Comparison of ENCODE assay signal across 13 cellular contexts in the genomic region with DNA sequence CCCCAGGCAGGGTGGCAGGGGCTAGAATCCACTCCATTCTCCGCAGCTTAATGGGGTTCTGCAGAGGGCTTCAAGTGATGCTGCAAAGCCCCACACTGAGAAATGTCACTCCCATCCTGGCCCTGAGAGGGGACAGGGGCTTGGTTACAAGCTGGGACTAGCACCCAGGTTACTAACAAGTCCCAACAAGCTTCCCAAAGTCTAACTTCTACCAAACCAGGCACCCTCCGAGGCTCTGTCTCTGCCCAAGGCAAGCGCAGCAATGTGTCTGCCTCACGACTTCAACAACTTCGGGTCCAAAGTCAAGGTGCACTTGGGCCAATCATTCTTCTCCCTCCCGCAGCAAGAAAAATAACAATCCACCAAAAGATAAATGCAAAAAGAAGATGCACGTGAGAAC. TPM values are rescaled to one million over a fixed set of nuclear protein-coding genes. Genes with fewer than 3 reads are reported as not detected.
DNase-seq lines count a peak whose midpoint lies in the region; ATAC-seq lines count a peak whose summit lies in the region.
"Had no signal": no experiment of that assay in that cellular context is flagged by ENCODE, and none has a peak within 500 bp of the region (broad histone marks: within the 10 kb centered on the region; RNA-seq: fewer than 3 reads in every experiment).

No MANE protein-coding gene starts in this region.

- H3K27me3 Mint-ChIP-seq in activated CD4-positive, alpha-beta T cell treated with anti-CD3 and anti-CD28 coated beads, Interleukin-2, amount 10 ng/mL, durations not matched to agents 7 days and 5 days, result no peaks in the 10 kb centered on the region
- no peaks in the 10 kb centered on the region for H3K27me3 Mint-ChIP-seq in IgD-negative memory B cell
- H3K27me3 Mint-ChIP-seq in activated naive CD8-positive, alpha-beta T cell treated with anti-CD3 and anti-CD28 coated beads, Interleukin-2, amount 10 ng/mL, durations not matched to agents 7 days and 5 days, result no peaks in the 10 kb centered on the region
- no peaks in the 10 kb centered on the region for H3K27me3 Mint-ChIP-seq in natural killer cell treated with Interleukin-12 subunit alpha and Interleukin-12 subunit beta and Interleukin-15 and Interleukin-18, amount 100 ng/mL, for 72 hours

- POLR2A ChIA-PET in activated CD4-positive, alpha-beta T cell treated with anti-CD3 and anti-CD28 coated beads, Interleukin-2, amount 10 ng/mL, durations not matched to agents 7 days and 5 days (lab: Charles Lee), result no interaction called here
- POLR2A ChIA-PET in activated naive CD8-positive, alpha-beta T cell treated with anti-CD3 and anti-CD28 coated beads, Interleukin-2, amount 10 ng/mL, durations not matched to agents 7 days and 5 days (lab: Charles Lee), result interaction anchor here (1.1 to 4.3 kb wide), 2 partner anchors 26 to 45 kb away, joined by 3 to 24 read pairs; partner anchors contain the start of gene NFATC2

- no peak for DNase-seq in activated CD4-positive, alpha-beta T cell treated with anti-CD3 and anti-CD28 coated beads, Interleukin-2, amount 10 ng/mL, durations not matched to agents 7 days and 5 days
- DNase-seq in activated CD4-positive, alpha-beta T cell treated with anti-CD3 and anti-CD28 coated beads for 48 hours, result no peak
- no peak for DNase-seq in activated naive CD8-positive, alpha-beta T cell treated with anti-CD3 and anti-CD28 coated beads, Interleukin-2, amount 10 ng/mL, durations not matched to agents 7 days and 5 days
- no peak for DNase-seq in natural killer cell treated with Interleukin-12 subunit alpha and Interleukin-12 subunit beta and Interleukin-15 and Interleukin-18, amount 100 ng/mL, for 72 hours (ENCODE audit: low spot score)
- no peak for DNase-seq in dermis blood vessel endothelial cell
- DNase-seq: NCI-H187, NCI-H510A, thyroid gland had no signal

- CTCF ChIA-PET in activated CD4-positive, alpha-beta T cell treated with anti-CD3 and anti-CD28 coated beads, Interleukin-2, amount 10 ng/mL, durations not matched to agents 7 days and 5 days (lab: Charles Lee), result interaction anchor here (1.1 kb wide), 1 partner anchor 93 kb away, joined by 6 read pairs; no protein-coding TSS in a partner anchor

- peaks cover 76% of the 10 kb centered on the region for H3K36me3 Mint-ChIP-seq in activated CD4-positive, alpha-beta T cell treated with anti-CD3 and anti-CD28 coated beads, Interleukin-2, amount 10 ng/mL, durations not matched to agents 7 days and 5 days (ENCODE audit: low read depth)
- H3K36me3 Mint-ChIP-seq in IgD-negative memory B cell, result peaks cover 5% of the 10 kb centered on the region
- H3K36me3 Mint-ChIP-seq in activated naive CD8-positive, alpha-beta T cell treated with anti-CD3 and anti-CD28 coated beads, Interleukin-2, amount 10 ng/mL, durations not matched to agents 7 days and 5 days, result peaks cover 38% of the 10 kb centered on the region
- peaks cover 22% of the 10 kb centered on the region for H3K36me3 Mint-ChIP-seq in natural killer cell treated with Interleukin-12 subunit alpha and Interleukin-12 subunit beta and Interleukin-15 and Interleukin-18, amount 100 ng/mL, for 72 hours

- H3K4me1 Mint-ChIP-seq in activated CD4-positive, alpha-beta T cell treated with anti-CD3 and anti-CD28 coated beads, Interleukin-2, amount 10 ng/mL, durations not matched to agents 7 days and 5 days, result peaks cover 97% of the 10 kb centered on the region
- peaks cover 55 to 64% (median 58%) of the 10 kb centered on the region in 3 donors for H3K4me1 Mint-ChIP-seq in IgD-negative memory B cell
- H3K4me1 Mint-ChIP-seq in activated naive CD8-positive, alpha-beta T cell treated with anti-CD3 and anti-CD28 coated beads, Interleukin-2, amount 10 ng/mL, durations not matched to agents 7 days and 5 days, result peaks cover 80% of the 10 kb centered on the region
- H3K4me1 Mint-ChIP-seq in natural killer cell treated with Interleukin-12 subunit alpha and Interleukin-12 subunit beta and Interleukin-15 and Interleukin-18, amount 100 ng/mL, for 72 hours (ENCODE audit: low read depth in 2 of 2), result peaks cover 89 to 100% of the 10 kb centered on the region in 2 donors

- no peaks in the 10 kb centered on the region for H3K9me3 Mint-ChIP-seq in activated CD4-positive, alpha-beta T cell treated with anti-CD3 and anti-CD28 coated beads, Interleukin-2, amount 10 ng/mL, durations not matched to agents 7 days and 5 days
- H3K9me3 Mint-ChIP-seq in IgD-negative memory B cell, result no peaks in the 10 kb centered on the region
- no peaks in the 10 kb centered on the region for H3K9me3 Mint-ChIP-seq in activated naive CD8-positive, alpha-beta T cell treated with anti-CD3 and anti-CD28 coated beads, Interleukin-2, amount 10 ng/mL, durations not matched to agents 7 days and 5 days
- H3K9me3 Mint-ChIP-seq in natural killer cell treated with Interleukin-12 subunit alpha and Interleukin-12 subunit beta and Interleukin-15 and Interleukin-18, amount 100 ng/mL, for 72 hours, result peaks cover 4% of the 10 kb centered on the region

- peak overlapping the region; percentile 56 for H3K4me3 Mint-ChIP-seq in activated CD4-positive, alpha-beta T cell treated with anti-CD3 and anti-CD28 coated beads, Interleukin-2, amount 10 ng/mL, durations not matched to agents 7 days and 5 days
- H3K4me3 Mint-ChIP-seq in IgD-negative memory B cell, result peak overlapping the region in 2 of 4 donors; percentile 91 to 93
- peak overlapping the region; percentile 80 for H3K4me3 Mint-ChIP-seq in activated naive CD8-positive, alpha-beta T cell treated with anti-CD3 and anti-CD28 coated beads, Interleukin-2, amount 10 ng/mL, durations not matched to agents 7 days and 5 days
- H3K4me3 Mint-ChIP-seq in natural killer cell treated with Interleukin-12 subunit alpha and Interleukin-12 subunit beta and Interleukin-15 and Interleukin-18, amount 100 ng/mL, for 72 hours, result peak overlapping the region; percentile 93

- H3K27ac Mint-ChIP-seq in activated CD4-positive, alpha-beta T cell treated with anti-CD3 and anti-CD28 coated beads, Interleukin-2, amount 10 ng/mL, durations not matched to agents 7 days and 5 days, result peak overlapping the region; percentile 93
- H3K27ac Mint-ChIP-seq in IgD-negative memory B cell, result peak overlapping the region; percentile 86 to 92 (median 88)
- peak overlapping the region; percentile 92 for H3K27ac Mint-ChIP-seq in activated naive CD8-positive, alpha-beta T cell treated with anti-CD3 and anti-CD28 coated beads, Interleukin-2, amount 10 ng/mL, durations not matched to agents 7 days and 5 days
- H3K27ac Mint-ChIP-seq in natural killer cell treated with Interleukin-12 subunit alpha and Interleukin-12 subunit beta and Interleukin-15 and Interleukin-18, amount 100 ng/mL, for 72 hours, result peak overlapping the region; percentile 93 to 97

- no peak for ATAC-seq in activated naive CD8-positive, alpha-beta T cell treated with anti-CD3 and anti-CD28 coated beads, Interleukin-2, amount 10 ng/mL, durations not matched to agents 7 days and 5 days (ENCODE audit: low read depth)
- ATAC-seq in natural killer cell treated with Interleukin-12 subunit alpha and Interleukin-12 subunit beta and Interleukin-15 and Interleukin-18, amount 100 ng/mL, for 72 hours, result no peak
- no peak for ATAC-seq in HG03095 (IDR thresholded peaks at IDR 0.05; ENCODE audit: unreplicated experiment)
- no peak for ATAC-seq in HG03342 (IDR thresholded peaks at IDR 0.05; ENCODE audit: unreplicated experiment)
- ATAC-seq: A549 had no signal

RNA-seq across cellular contexts. Expression of gene NFATC2, which starts 45.6 kb away (rescaled TPM):
- total RNA-seq in activated CD4-positive, alpha-beta T cell treated with anti-CD3 and anti-CD28 coated beads, Interleukin-2, amount 10 ng/mL, durations not matched to agents 7 days and 5 days, result 10 to 100 TPM; 62.0 to 68.8 TPM
- polyA plus RNA-seq in IgD-negative memory B cell, result 17.4 TPM
- 10 to 100 TPM; 58.9 to 62.3 TPM for total RNA-seq in activated naive CD8-positive, alpha-beta T cell treated with anti-CD3 and anti-CD28 coated beads, Interleukin-2, amount 10 ng/mL, durations not matched to agents 7 days and 5 days
- total RNA-seq in natural killer cell treated with Interleukin-12 subunit alpha and Interleukin-12 subunit beta and Interleukin-15 and Interleukin-18, amount 100 ng/mL, for 72 hours, result 10 to 100 TPM; 83.3 to 97.1 TPM
- 4.8 and 8.8 TPM in 2 replicates for total RNA-seq in dermis blood vessel endothelial cell
- total RNA-seq: myocyte had no signal
